33 cellular contexts compared by ENCODE assay signal in the genomic region with DNA sequence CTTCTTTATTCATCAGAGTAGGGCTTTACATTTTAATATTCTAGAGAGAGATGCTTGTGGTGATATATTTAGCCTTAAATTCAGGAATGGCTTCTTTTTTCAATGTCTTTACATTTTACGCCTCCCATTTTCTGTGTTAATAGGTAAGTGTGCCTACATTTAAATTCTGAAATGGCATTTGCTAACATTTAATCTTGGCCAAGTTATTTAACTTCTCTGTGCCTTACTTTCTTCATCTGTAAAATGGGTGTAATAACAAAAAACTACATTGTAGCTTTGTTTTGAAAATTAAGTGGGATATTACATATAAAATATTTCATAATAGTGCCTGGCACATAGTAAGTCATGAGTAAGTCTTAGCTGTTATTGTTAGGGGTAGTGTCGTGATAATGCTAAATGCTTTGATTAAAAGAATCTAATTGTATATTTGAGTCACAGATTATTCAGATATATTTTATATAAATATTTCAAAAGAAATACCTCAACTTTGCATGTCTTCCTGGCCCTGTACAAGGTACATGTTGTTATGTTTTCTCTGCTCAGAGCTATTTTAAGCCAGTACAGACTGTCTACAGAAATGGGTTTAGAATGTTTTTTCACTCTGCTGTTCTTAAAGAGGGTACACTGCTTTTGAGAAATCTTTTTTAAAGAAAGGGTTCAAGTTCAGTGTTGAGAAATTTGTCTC. TPM values are rescaled to one million over a fixed set of nuclear protein-coding genes. Genes with fewer than 3 reads are reported as not detected.
A peak's percentile ranks its signal among the peaks of the same experiment; 100 is the strongest.
DNase-seq lines count a peak whose midpoint lies in the region; ATAC-seq, FAIRE-seq and TF ChIP-seq lines count a peak whose summit lies in the region.
"Had no signal": no experiment of that assay in that cellular context is flagged by ENCODE, and none has a peak within 500 bp of the region (broad histone marks: within the 10 kb centered on the region; RNA-seq: fewer than 3 reads in every experiment).

No MANE protein-coding gene starts in this region.

- H3K9me3 ChIP-seq in SU-DHL-6 (ENCODE audit: insufficient read depth, low read length) = no peaks in the 10 kb centered on the region
- no peaks in the 10 kb centered on the region for H3K9me3 ChIP-seq in gastroesophageal sphincter
- H3K9me3 ChIP-seq in tibial nerve = no peaks in the 10 kb centered on the region
- H3K9me3 ChIP-seq: body of pancreas, Caco-2, thyroid gland had no signal

- TF ChIP-seq CTCF in SU-DHL-6 (IDR thresholded peaks at IDR 0.05; ENCODE audit: insufficient read depth, low read length, poor library complexity, severe bottlenecking) (no peak), gastroesophageal sphincter (IDR thresholded peaks at IDR 0.05) (no peak), tibial nerve (IDR thresholded peaks at IDR 0.05) (no peak), D721Med (IDR thresholded peaks at IDR 0.05; ENCODE audit: insufficient read depth, missing control alignments) (no peak)

- no peaks in the 10 kb centered on the region for H3K36me3 Mint-ChIP-seq in activated CD4-positive, alpha-beta T cell treated with anti-CD3 and anti-CD28 coated beads for 36 hours (ENCODE audit: low read depth)
- H3K36me3 Mint-ChIP-seq: activated CD8-positive, alpha-beta memory T cell treated with anti-CD3 and anti-CD28 coated beads, Interleukin-2, amount 10 ng/mL, durations not matched to agents 7 days and 5 days; stimulated activated naive B cell treated with anti-CD40 and anti-IgM and Interleukin-4, amounts not matched to agents 10 μg/mL and 1 μg/mL and 100 μg/mL, for 72 hours had no signal

- H3F3A ChIP-seq in SU-DHL-6 (ENCODE audit: insufficient read depth) = 0 out of 2 replicates have a peak, but pooled peaks cover 4% of the 10 kb centered on the region

- no peaks in the 10 kb centered on the region for H3K27me3 Mint-ChIP-seq in activated CD4-positive, alpha-beta T cell treated with anti-CD3 and anti-CD28 coated beads for 36 hours
- H3K27me3 Mint-ChIP-seq: activated CD8-positive, alpha-beta memory T cell treated with anti-CD3 and anti-CD28 coated beads, Interleukin-2, amount 10 ng/mL, durations not matched to agents 7 days and 5 days; activated naive CD8-positive, alpha-beta T cell treated with anti-CD3 and anti-CD28 coated beads, Interleukin-2, amount 50 U/mL, for 24 hours; stimulated activated naive B cell treated with anti-CD40 and anti-IgM and Interleukin-4, amounts not matched to agents 10 μg/mL and 1 μg/mL and 100 μg/mL, for 72 hours had no signal

- peak overlapping the region; percentile 29 for H3K4me2 ChIP-seq in SU-DHL-6 (ENCODE audit: low read depth, low read length, poor library complexity, severe bottlenecking)

- H3K27ac Mint-ChIP-seq in activated CD4-positive, alpha-beta T cell treated with anti-CD3 and anti-CD28 coated beads for 36 hours = no peak overlapping the region
- H3K27ac Mint-ChIP-seq: activated CD8-positive, alpha-beta memory T cell treated with anti-CD3 and anti-CD28 coated beads, Interleukin-2, amount 10 ng/mL, durations not matched to agents 7 days and 5 days; activated naive CD8-positive, alpha-beta T cell treated with anti-CD3 and anti-CD28 coated beads, Interleukin-2, amount 50 U/mL, for 24 hours; stimulated activated naive B cell treated with anti-CD40 and anti-IgM and Interleukin-4, amounts not matched to agents 10 μg/mL and 1 μg/mL and 100 μg/mL, for 72 hours had no signal

- H3K4me3 Mint-ChIP-seq in activated CD4-positive, alpha-beta T cell treated with anti-CD3 and anti-CD28 coated beads for 36 hours = no peak overlapping the region
- H3K4me3 Mint-ChIP-seq: activated CD8-positive, alpha-beta memory T cell treated with anti-CD3 and anti-CD28 coated beads, Interleukin-2, amount 10 ng/mL, durations not matched to agents 7 days and 5 days; activated naive CD8-positive, alpha-beta T cell treated with anti-CD3 and anti-CD28 coated beads, Interleukin-2, amount 50 U/mL, for 24 hours; neural crest cell had no signal

- CTCF ChIA-PET in activated CD4-positive, alpha-beta T cell treated with anti-CD3 and anti-CD28 coated beads for 36 hours (lab: Charles Lee) = no interaction called here

- H3K27me3 ChIP-seq in SU-DHL-6 (ENCODE audit: low read length) (no peaks in the 10 kb centered on the region), gastroesophageal sphincter (peaks cover 8% of the 10 kb centered on the region), tibial nerve (no peaks in the 10 kb centered on the region)
- H3K27me3 ChIP-seq: body of pancreas, thyroid gland had no signal

- H3K4me1 ChIP-seq in gastroesophageal sphincter = peaks cover 0 to 36% (median 11%) of the 10 kb centered on the region in 3 donors
- H3K4me1 ChIP-seq in tibial nerve = peaks cover 0 to 63% (median 42%) of the 10 kb centered on the region in 4 donors

- no peak overlapping the region for H3K4me3 ChIP-seq in SU-DHL-6 (ENCODE audit: insufficient read depth, low read length, poor library complexity, severe bottlenecking)
- no peak overlapping the region for H3K4me3 ChIP-seq in gastroesophageal sphincter
- no peak overlapping the region for H3K4me3 ChIP-seq in tibial nerve
- H3K4me3 ChIP-seq: body of pancreas, lung, thyroid gland had no signal

- H3K4me1 Mint-ChIP-seq in activated CD4-positive, alpha-beta T cell treated with anti-CD3 and anti-CD28 coated beads for 36 hours = peaks cover 19% of the 10 kb centered on the region
- H3K4me1 Mint-ChIP-seq: activated CD8-positive, alpha-beta memory T cell treated with anti-CD3 and anti-CD28 coated beads, Interleukin-2, amount 10 ng/mL, durations not matched to agents 7 days and 5 days had no signal

- no peak overlapping the region for H3K9ac ChIP-seq in SU-DHL-6 (ENCODE audit: low read length)

- POLR2A ChIA-PET in activated CD4-positive, alpha-beta T cell treated with anti-CD3 and anti-CD28 coated beads for 36 hours (lab: Charles Lee) = no interaction called here

- 66 to 71% methylated on average over 2 of the region's 2 CpGs for WGBS in gastroesophageal sphincter (ENCODE audit: low coverage in 1 of 2), 2 donors
- 96 to 97% methylated on average over 2 of the region's 2 CpGs for WGBS in tibial nerve, 2 donors

- TF ChIP-seq POLR2A in gastroesophageal sphincter (IDR thresholded peaks at IDR 0.05) (no peak), tibial nerve (IDR thresholded peaks at IDR 0.05) (no peak)

- intact Hi-C loops in activated CD4-positive, alpha-beta T cell treated with anti-CD3 and anti-CD28 coated beads for 36 hours (cut with DNase I, micrococcal nuclease) = no loop called here

- H2AFZ ChIP-seq in SU-DHL-6 (ENCODE audit: low read depth, low read length, severe bottlenecking) = no peak overlapping the region

- TF ChIP-seq EP300 in gastroesophageal sphincter (IDR thresholded peaks at IDR 0.05) (no peak), tibial nerve (IDR thresholded peaks at IDR 0.05) (peak in 1 of 2 donors; percentile 22)

- no peak for DNase-seq in tibial nerve (ENCODE audit: low spot score in 2 of 2)
- DNase-seq in NCI-H345 (lab: John Stamatoyannopoulos, UW) = no peak
- DNase-seq in activated CD4-positive, alpha-beta T cell treated with anti-CD3 and anti-CD28 coated beads for 36 hours = no peak
- no peak for DNase-seq in D721Med (ENCODE audit: insufficient read length, low spot score)
- DNase-seq: activated CD4-positive, alpha-beta T cell treated with anti-CD3 and anti-CD28 coated beads, Interleukin-2, amount 50 U/mL, for 1 hour; activated CD8-positive, alpha-beta memory T cell treated with anti-CD3 and anti-CD28 coated beads, Interleukin-2, amount 10 ng/mL, durations not matched to agents 7 days and 5 days; activated naive CD8-positive, alpha-beta T cell treated with anti-CD3 and anti-CD28 coated beads, Interleukin-2, amount 50 U/mL, for 24 hours; activated T-cell treated with anti-CD3 and anti-CD28 coated beads, Interleukin-2, amount 50 U/mL, for 48 hours; C1 segment of cervical spinal cord; Caco-2; DND-41; effector CD4-positive, alpha-beta T cell; head of caudate nucleus; NCI-H1048; NCI-H187 treated with DMSO at 0.1 percent for 48 hours; NCI-H2171 treated with DMSO at 0.1 percent for 48 hours; NCI-H524 treated with DMSO at 0.1 percent for 48 hours; SHP77 treated with DMSO at 0.1 percent for 48 hours; stimulated activated CD4-positive, alpha-beta T cell treated with anti-CD3 and anti-CD28 coated beads, Interleukin-4, amount 100 ng/mL, for 4 hours; stimulated activated naive B cell treated with anti-CD40 and anti-IgM and Interleukin-4, amounts not matched to agents 10 μg/mL and 1 μg/mL and 100 μg/mL, for 72 hours; SW 1271; T-helper 9 cell; thyroid gland; WERI-Rb-1 had no signal

- H3K79me2 ChIP-seq in SU-DHL-6 (ENCODE audit: insufficient read depth, low read length) = peaks cover 71% of the 10 kb centered on the region

- H3K9me2 ChIP-seq in SU-DHL-6 (replicated peaks; ENCODE audit: insufficient read depth, low read length) = no peaks in the 10 kb centered on the region

- peak; percentile 29 for ATAC-seq in GM19324 (IDR thresholded peaks at IDR 0.05; ENCODE audit: low FRiP score, unreplicated experiment)
- no peak for ATAC-seq in gastroesophageal sphincter
- no peak for ATAC-seq in activated CD4-positive, alpha-beta T cell treated with anti-CD3 and anti-CD28 coated beads for 36 hours
- ATAC-seq: activated CD8-positive, alpha-beta memory T cell treated with anti-CD3 and anti-CD28 coated beads, Interleukin-2, amount 10 ng/mL, durations not matched to agents 7 days and 5 days; activated naive CD8-positive, alpha-beta T cell treated with anti-CD3 and anti-CD28 coated beads, Interleukin-2, amount 50 U/mL, for 24 hours; Panc1 had no signal

- peaks cover 54% of the 10 kb centered on the region for H4K20me1 ChIP-seq in SU-DHL-6 (ENCODE audit: low read depth, low read length)

- no peak overlapping the region for H3K27ac ChIP-seq in SU-DHL-6 (ENCODE audit: low read depth, low read length)
- peak overlapping the region in 3 of 4 donors; percentile 68 to 70 (median 68) for H3K27ac ChIP-seq in gastroesophageal sphincter
- H3K27ac ChIP-seq in tibial nerve = peak overlapping the region in 3 of 4 donors; percentile 57 to 83 (median 81)
- H3K27ac ChIP-seq: body of pancreas, thyroid gland, WERI-Rb-1 had no signal

- no peaks in the 10 kb centered on the region for H3K9me3 Mint-ChIP-seq in activated CD4-positive, alpha-beta T cell treated with anti-CD3 and anti-CD28 coated beads for 36 hours (ENCODE audit: low read depth)
- H3K9me3 Mint-ChIP-seq: activated naive CD8-positive, alpha-beta T cell treated with anti-CD3 and anti-CD28 coated beads, Interleukin-2, amount 50 U/mL, for 24 hours; neural crest cell; stimulated activated naive B cell treated with anti-CD40 and anti-IgM and Interleukin-4, amounts not matched to agents 10 μg/mL and 1 μg/mL and 100 μg/mL, for 72 hours had no signal

- H3K36me3 ChIP-seq in SU-DHL-6 (ENCODE audit: low read length) = no peaks in the 10 kb centered on the region
- H3K36me3 ChIP-seq in gastroesophageal sphincter = no peaks in the 10 kb centered on the region
- H3K36me3 ChIP-seq in tibial nerve = no peaks in the 10 kb centered on the region
- H3K36me3 ChIP-seq: thyroid gland, WERI-Rb-1 had no signal

- FAIRE-seq in D721Med (lab: Jason Lieb, UNC) = no peak
- FAIRE-seq: GM18507, keratinocyte had no signal

RNA-seq across cellular contexts. Expression of gene CARMIL1, which starts 18.8 kb away (rescaled TPM):
- total RNA-seq in gastroesophageal sphincter (10 to 100 TPM in 3 of 4 donors, 1 to 10 TPM in 1; 6.2 to 17.2 (median 11.5) TPM), tibial nerve (10 to 100 TPM; 29.1 to 43.5 (median 34.1) TPM)
- 1 to 10 TPM; 4.5 to 4.9 TPM for total RNA-seq in activated CD4-positive, alpha-beta T cell treated with anti-CD3 and anti-CD28 coated beads for 36 hours
